Comparison of ENCODE assay signal across 34 cellular contexts in genomic region chr7:84591897-84592296, GRCh38.
"Had no signal": no experiment of that assay in that cellular context is flagged by ENCODE, and none has a peak within 500 bp of the region (broad histone marks: within the 10 kb centered on the region; RNA-seq: fewer than 3 reads in every experiment).

No MANE protein-coding gene starts in this region.

- H3K27me3 ChIP-seq: MG63 had no signal

- DNase-seq: Karpas-422, Kasumi-1, MG63, MM.1S, MV-4-11, NCI-H1048, NCI-H1092, NCI-H1092 treated with DMSO at 0.1 percent for 48 hours, NCI-H1105, NCI-H1105 treated with DMSO at 0.1 percent for 48 hours, NCI-H1417, NCI-H1417 treated with DMSO at 0.1 percent for 48 hours, NCI-H1436, NCI-H1436 treated with DMSO at 0.1 percent for 48 hours, NCI-H146, NCI-H1694, NCI-H1694 treated with DMSO at 0.1 percent for 48 hours, NCI-H187, NCI-H187 treated with DMSO at 0.1 percent for 48 hours, NCI-H1930, NCI-H2029, NCI-H2029 treated with DMSO at 0.1 percent for 48 hours, NCI-H2081, NCI-H2081 treated with DMSO at 0.1 percent for 48 hours, NCI-H2107, NCI-H2171, NCI-H2171 treated with DMSO at 0.1 percent for 48 hours, NCI-H2227 treated with DMSO at 0.1 percent for 48 hours, NCI-H226, NCI-H345, NCI-H446, NCI-H446 treated with DMSO at 0.1 percent for 48 hours, NCI-H510A, NCI-H510A treated with DMSO at 0.1 percent for 48 hours had no signal

- H3K9me3 ChIP-seq: MG63 had no signal

- H3K36me3 ChIP-seq: MG63 had no signal

- H3K4me3 ChIP-seq: MG63 had no signal
